ENCODE assay signal across 12 cellular contexts in genomic region chr21:36471254-36471723, GRCh38. TPM values are rescaled to one million over a fixed set of nuclear protein-coding genes. Genes with fewer than 3 reads are reported as not detected.
DNase-seq lines count a peak whose midpoint lies in the region; ATAC-seq and TF ChIP-seq lines count a peak whose summit lies in the region.
"Had no signal": no experiment of that assay in that cellular context is flagged by ENCODE, and none has a peak within 500 bp of the region (broad histone marks: within the 10 kb centered on the region; RNA-seq: fewer than 3 reads in every experiment).

No MANE protein-coding gene starts in this region.

- no TSS peak for BruUV-seq in MCF 10A (replicated peaks; lab: Mats Ljungman, UMichigan)

- no peaks in the 10 kb centered on the region for H3K36me3 Mint-ChIP-seq in MCF 10A (ENCODE audit: insufficient read depth, unreplicated experiment)
- H3K36me3 Mint-ChIP-seq in activated CD8-positive, alpha-beta memory T cell treated with anti-CD3 and anti-CD28 coated beads, Interleukin-2, amount 10 ng/mL, durations not matched to agents 7 days and 5 days = no peaks in the 10 kb centered on the region
- no peaks in the 10 kb centered on the region for H3K36me3 Mint-ChIP-seq in natural killer cell treated with Interleukin-12 subunit alpha and Interleukin-12 subunit beta and Interleukin-15 and Interleukin-18, amount 100 ng/mL, for 72 hours
- H3K36me3 Mint-ChIP-seq: WTC11 had no signal

- no peaks in the 10 kb centered on the region for H3K36me3 ChIP-seq in breast epithelium
- H3K36me3 ChIP-seq: BE2C, neutrophil had no signal

- H3K9me3 Mint-ChIP-seq in MCF 10A (ENCODE audit: unreplicated experiment) = no peaks in the 10 kb centered on the region
- no peaks in the 10 kb centered on the region for H3K9me3 Mint-ChIP-seq in activated CD8-positive, alpha-beta memory T cell treated with anti-CD3 and anti-CD28 coated beads, Interleukin-2, amount 10 ng/mL, durations not matched to agents 7 days and 5 days (ENCODE audit: low read depth)
- H3K9me3 Mint-ChIP-seq in natural killer cell treated with Interleukin-12 subunit alpha and Interleukin-12 subunit beta and Interleukin-15 and Interleukin-18, amount 100 ng/mL, for 72 hours = no peaks in the 10 kb centered on the region

- ATAC-seq in HG02870 (IDR thresholded peaks at IDR 0.05; ENCODE audit: unreplicated experiment) = peak; percentile 84
- ATAC-seq in HG02678 (IDR thresholded peaks at IDR 0.05; ENCODE audit: unreplicated experiment) = no peak
- ATAC-seq in activated CD8-positive, alpha-beta memory T cell treated with anti-CD3 and anti-CD28 coated beads, Interleukin-2, amount 10 ng/mL, durations not matched to agents 7 days and 5 days = no peak
- no peak for ATAC-seq in natural killer cell treated with Interleukin-12 subunit alpha and Interleukin-12 subunit beta and Interleukin-15 and Interleukin-18, amount 100 ng/mL, for 72 hours
- ATAC-seq: K562 had no signal

- H3K4me1 Mint-ChIP-seq in MCF 10A (ENCODE audit: insufficient read depth, unreplicated experiment) = peaks cover 8% of the 10 kb centered on the region
- peaks cover 6% of the 10 kb centered on the region for H3K4me1 Mint-ChIP-seq in activated CD8-positive, alpha-beta memory T cell treated with anti-CD3 and anti-CD28 coated beads, Interleukin-2, amount 10 ng/mL, durations not matched to agents 7 days and 5 days
- no peaks in the 10 kb centered on the region for H3K4me1 Mint-ChIP-seq in natural killer cell treated with Interleukin-12 subunit alpha and Interleukin-12 subunit beta and Interleukin-15 and Interleukin-18, amount 100 ng/mL, for 72 hours (ENCODE audit: low read depth in 2 of 2)

- TF ChIP-seq POLR2A in breast epithelium (IDR thresholded peaks at IDR 0.05) = no peak

- CTCF ChIA-PET in MCF 10A (lab: Yijun Ruan, JAX) = interaction anchor here (0.6 kb wide), 2 partner anchors 20 to 483 kb away, joined by 3 read pairs; no protein-coding TSS in a partner anchor
- CTCF ChIA-PET in activated CD8-positive, alpha-beta memory T cell treated with anti-CD3 and anti-CD28 coated beads, Interleukin-2, amount 10 ng/mL, durations not matched to agents 7 days and 5 days (lab: Charles Lee) = interaction anchor here (1.3 kb wide), 1 partner anchor 34 kb away, joined by 4 read pairs; no protein-coding TSS in a partner anchor

- no peaks in the 10 kb centered on the region for H3K4me1 ChIP-seq in breast epithelium
- H3K4me1 ChIP-seq: BE2C had no signal

- POLR2A ChIA-PET in MCF 10A (lab: Yijun Ruan, JAX) = interaction anchor here (0.7 kb wide), 1 partner anchor 96 kb away, joined by 3 read pairs; no protein-coding TSS in a partner anchor

- H3K27me3 Mint-ChIP-seq in MCF 10A (ENCODE audit: insufficient read depth, unreplicated experiment) = no peaks in the 10 kb centered on the region
- H3K27me3 Mint-ChIP-seq in activated CD8-positive, alpha-beta memory T cell treated with anti-CD3 and anti-CD28 coated beads, Interleukin-2, amount 10 ng/mL, durations not matched to agents 7 days and 5 days = peaks cover 13% of the 10 kb centered on the region
- peaks cover 5 to 7% of the 10 kb centered on the region in 2 donors for H3K27me3 Mint-ChIP-seq in natural killer cell treated with Interleukin-12 subunit alpha and Interleukin-12 subunit beta and Interleukin-15 and Interleukin-18, amount 100 ng/mL, for 72 hours

- no peak overlapping the region for H3K27ac ChIP-seq in breast epithelium
- H3K27ac ChIP-seq: neutrophil had no signal

- TF ChIP-seq CTCF in MCF 10A (IDR thresholded peaks at IDR 0.05; ENCODE audit: unreplicated experiment) = no peak
- no peak for TF ChIP-seq CTCF in breast epithelium (IDR thresholded peaks at IDR 0.05)
- TF ChIP-seq CTCF in astrocyte of the cerebellum (IDR thresholded peaks at IDR 0.05; ENCODE audit: low read depth, low read length, missing control alignments) = no peak

- intact Hi-C loops in MCF 10A (cut with micrococcal nuclease) = no loop called here
- intact Hi-C loops in breast epithelium (cut with DNase I; ENCODE audit: low total_unique reads) = loop anchor here (10.0 kb wide), 1 partner anchor 824 kb away; no protein-coding TSS in a partner anchor

- H3K27ac Mint-ChIP-seq in MCF 10A (ENCODE audit: low read depth, unreplicated experiment) = no peak overlapping the region
- no peak overlapping the region for H3K27ac Mint-ChIP-seq in activated CD8-positive, alpha-beta memory T cell treated with anti-CD3 and anti-CD28 coated beads, Interleukin-2, amount 10 ng/mL, durations not matched to agents 7 days and 5 days
- H3K27ac Mint-ChIP-seq in natural killer cell treated with Interleukin-12 subunit alpha and Interleukin-12 subunit beta and Interleukin-15 and Interleukin-18, amount 100 ng/mL, for 72 hours = no peak overlapping the region
- H3K27ac Mint-ChIP-seq: WTC11 had no signal

- in situ Hi-C loops in astrocyte of the cerebellum (cut with HindIII; ENCODE audit: low sequenced_read_pairs) = no loop called here

- H3K4me3 ChIP-seq in breast epithelium (no peak overlapping the region), astrocyte of the cerebellum (ENCODE audit: low read depth, low read length) (no peak overlapping the region)
- H3K4me3 ChIP-seq: K562 had no signal

- no peaks in the 10 kb centered on the region for H3K9me3 ChIP-seq in breast epithelium
- H3K9me3 ChIP-seq: BE2C, neutrophil had no signal

- no peak overlapping the region for H3K4me3 Mint-ChIP-seq in MCF 10A (ENCODE audit: unreplicated experiment)
- H3K4me3 Mint-ChIP-seq in activated CD8-positive, alpha-beta memory T cell treated with anti-CD3 and anti-CD28 coated beads, Interleukin-2, amount 10 ng/mL, durations not matched to agents 7 days and 5 days = no peak overlapping the region
- no peak overlapping the region for H3K4me3 Mint-ChIP-seq in natural killer cell treated with Interleukin-12 subunit alpha and Interleukin-12 subunit beta and Interleukin-15 and Interleukin-18, amount 100 ng/mL, for 72 hours
- H3K4me3 Mint-ChIP-seq: WTC11 had no signal

- DNase-seq in MCF 10A (ENCODE audit: unreplicated experiment) (peak; percentile 29), breast epithelium (ENCODE audit: low spot score in 2 of 2) (no peak), astrocyte of the cerebellum (ENCODE audit: low read depth) (peak; percentile 22), stromal cell of bone marrow (ENCODE audit: low read depth) (peak; percentile 46)
- no peak for DNase-seq in activated CD8-positive, alpha-beta memory T cell treated with anti-CD3 and anti-CD28 coated beads, Interleukin-2, amount 10 ng/mL, durations not matched to agents 7 days and 5 days
- no peak for DNase-seq in natural killer cell treated with Interleukin-12 subunit alpha and Interleukin-12 subunit beta and Interleukin-15 and Interleukin-18, amount 100 ng/mL, for 72 hours (ENCODE audit: low spot score)
- DNase-seq: BE2C had no signal

- no peaks in the 10 kb centered on the region for H3K27me3 ChIP-seq in breast epithelium
- H3K27me3 ChIP-seq: neutrophil had no signal

RNA-seq across cellular contexts. Expression of gene CLDN14, which starts 8.6 kb away (rescaled TPM):
- total RNA-seq in MCF 10A (2022) = not detected in 2 replicates
- total RNA-seq in breast epithelium = not detected
- total RNA-seq in activated CD8-positive, alpha-beta memory T cell treated with anti-CD3 and anti-CD28 coated beads, Interleukin-2, amount 10 ng/mL, durations not matched to agents 7 days and 5 days = not detected
- total RNA-seq in natural killer cell treated with Interleukin-12 subunit alpha and Interleukin-12 subunit beta and Interleukin-15 and Interleukin-18, amount 100 ng/mL, for 72 hours = not detected
- total RNA-seq: K562, WTC11 had no signal

Comparison
In these comparisons a context has a peak if more than half of its experiments do, and no peak if none do; other contexts are left out.
1. DNase-seq: peak in MCF 10A (single experiment), astrocyte of the cerebellum (single experiment) and stromal cell of bone marrow (single experiment); none in breast epithelium (0 of 2), activated CD8-positive, alpha-beta memory T cell treated with anti-CD3 and anti-CD28 coated beads, Interleukin-2, amount 10 ng/mL, durations not matched to agents 7 days and 5 days (single experiment) and natural killer cell treated with Interleukin-12 subunit alpha and Interleukin-12 subunit beta and Interleukin-15 and Interleukin-18, amount 100 ng/mL, for 72 hours (single experiment).